ENCODE assay signal across 1 cellular context in the genomic region with DNA sequence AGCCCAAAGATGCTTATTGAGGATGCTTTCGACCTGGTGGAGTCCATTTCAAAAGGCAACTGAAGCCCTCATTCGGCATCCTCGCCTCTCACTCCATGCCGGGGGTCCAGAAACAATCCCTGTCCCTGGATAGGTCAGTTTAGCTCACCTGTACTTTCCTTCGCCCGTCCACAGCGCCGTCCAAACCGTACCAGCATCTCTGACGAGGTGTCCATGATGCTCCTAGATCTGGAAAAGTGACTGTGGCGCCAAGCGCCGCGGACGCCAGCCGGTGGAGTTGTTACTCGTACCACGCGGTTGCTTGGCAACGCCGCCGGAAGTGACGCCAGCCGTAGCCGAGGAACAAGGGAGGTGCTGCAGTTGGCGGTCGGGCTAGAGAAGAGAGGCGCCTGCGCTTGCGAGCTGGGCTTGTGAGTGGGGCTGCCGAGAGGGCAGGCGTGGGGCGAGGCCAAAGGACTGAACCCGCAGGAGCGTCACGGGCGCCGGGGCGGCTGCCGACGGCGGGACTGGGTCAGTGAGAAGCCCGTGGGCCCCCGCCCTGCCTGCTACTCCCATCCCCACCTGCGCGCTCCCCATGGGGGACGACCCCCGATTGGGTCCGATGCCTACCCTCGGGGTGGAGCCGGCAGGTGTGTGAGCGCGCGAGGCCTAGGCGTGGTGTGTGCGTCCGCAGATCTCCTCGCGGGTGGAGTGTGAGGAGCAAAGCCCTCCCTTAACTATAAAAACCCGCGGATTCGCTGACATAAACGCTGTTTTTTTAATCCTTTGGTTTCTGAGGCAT.
TF ChIP-seq lines count a peak whose summit lies in the region.

A gene with protein sequence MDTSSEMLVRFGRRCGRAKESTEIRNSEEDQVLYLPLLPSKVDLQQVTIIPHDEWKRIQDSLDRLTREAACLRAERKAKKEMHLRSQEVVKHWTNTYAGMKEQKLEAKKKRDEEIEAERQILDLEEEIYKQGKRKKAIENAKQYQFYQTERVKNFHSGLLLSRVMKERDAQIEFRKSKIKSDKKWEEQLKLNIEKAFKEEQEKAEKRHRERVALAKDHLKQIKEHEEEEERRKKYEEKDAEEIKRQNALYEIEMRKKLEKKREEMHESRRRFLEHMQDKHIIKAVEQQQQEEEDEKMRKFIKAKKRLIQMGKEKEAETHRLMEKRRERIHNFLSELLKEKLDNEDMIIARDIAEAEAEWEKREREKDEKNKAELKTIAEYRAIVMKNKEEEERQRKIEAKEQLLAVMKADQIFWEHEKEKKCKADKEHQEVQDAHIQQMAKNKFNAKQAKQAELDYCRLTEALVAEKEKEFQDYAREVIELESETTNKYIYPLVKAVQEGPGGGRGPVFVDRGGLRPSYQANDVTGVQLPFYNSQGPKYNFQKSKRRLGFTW (minus strand): TSS at position 293 of the 781 bp plus-strand sequence. CDS start 78 bp downstream, at position 215.
A gene with protein sequence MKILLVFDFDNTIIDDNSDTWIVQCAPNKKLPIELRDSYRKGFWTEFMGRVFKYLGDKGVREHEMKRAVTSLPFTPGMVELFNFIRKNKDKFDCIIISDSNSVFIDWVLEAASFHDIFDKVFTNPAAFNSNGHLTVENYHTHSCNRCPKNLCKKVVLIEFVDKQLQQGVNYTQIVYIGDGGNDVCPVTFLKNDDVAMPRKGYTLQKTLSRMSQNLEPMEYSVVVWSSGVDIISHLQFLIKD (plus strand): TSS at position 357 of the 781 bp plus-strand sequence. CDS start 6,503 bp downstream, outside the sequence.

TF ChIP-seq in K562, 482 proteins besides CTCF, POLR2A, EP300 and RAD21 (continued from another document):
- TF ChIP-seq, protein P1, sequence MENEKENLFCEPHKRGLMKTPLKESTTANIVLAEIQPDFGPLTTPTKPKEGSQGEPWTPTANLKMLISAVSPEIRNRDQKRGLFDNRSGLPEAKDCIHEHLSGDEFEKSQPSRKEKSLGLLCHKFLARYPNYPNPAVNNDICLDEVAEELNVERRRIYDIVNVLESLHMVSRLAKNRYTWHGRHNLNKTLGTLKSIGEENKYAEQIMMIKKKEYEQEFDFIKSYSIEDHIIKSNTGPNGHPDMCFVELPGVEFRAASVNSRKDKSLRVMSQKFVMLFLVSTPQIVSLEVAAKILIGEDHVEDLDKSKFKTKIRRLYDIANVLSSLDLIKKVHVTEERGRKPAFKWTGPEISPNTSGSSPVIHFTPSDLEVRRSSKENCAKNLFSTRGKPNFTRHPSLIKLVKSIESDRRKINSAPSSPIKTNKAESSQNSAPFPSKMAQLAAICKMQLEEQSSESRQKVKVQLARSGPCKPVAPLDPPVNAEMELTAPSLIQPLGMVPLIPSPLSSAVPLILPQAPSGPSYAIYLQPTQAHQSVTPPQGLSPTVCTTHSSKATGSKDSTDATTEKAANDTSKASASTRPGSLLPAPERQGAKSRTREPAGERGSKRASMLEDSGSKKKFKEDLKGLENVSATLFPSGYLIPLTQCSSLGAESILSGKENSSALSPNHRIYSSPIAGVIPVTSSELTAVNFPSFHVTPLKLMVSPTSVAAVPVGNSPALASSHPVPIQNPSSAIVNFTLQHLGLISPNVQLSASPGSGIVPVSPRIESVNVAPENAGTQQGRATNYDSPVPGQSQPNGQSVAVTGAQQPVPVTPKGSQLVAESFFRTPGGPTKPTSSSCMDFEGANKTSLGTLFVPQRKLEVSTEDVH (IDR thresholded peaks at IDR 0.05; ENCODE audit: low read depth, partially characterized antibody), result peak; percentile 18
- TF ChIP-seq E2F3 (CRISPR knock-in tag; IDR thresholded peaks at IDR 0.05) (peak; percentile 57; the same call in 1 of the 2 replicates), HNRNPLL (IDR thresholded peaks at IDR 0.05; ENCODE audit: low read depth, low read length, poor library complexity, severe bottlenecking) (peak; percentile 86), LARP7 (IDR thresholded peaks at IDR 0.05) (peak; percentile 70; the same call in 1 of the 2 replicates), ZKSCAN8 (CRISPR knock-in tag; IDR thresholded peaks at IDR 0.05) (no peak), TAF7 (tag; IDR thresholded peaks at IDR 0.05) (0 out of 2 replicates have a peak, but pooled peaks have one; percentile 46), CTBP1 (IDR thresholded peaks at IDR 0.05; ENCODE audit: borderline replicate concordance) (peak; percentile 93), TAL1 (IDR thresholded peaks at IDR 0.05) (peak; percentile 19; the same call in 1 of the 2 replicates), SP1 (CRISPR knock-in tag; IDR thresholded peaks at IDR 0.05) (peak; percentile 53; the same call in 1 of the 2 replicates), RB1 (IDR thresholded peaks at IDR 0.05; ENCODE audit: low read depth) (peak; percentile 83), FUS (optimal IDR thresholded peaks at IDR 0.05; ENCODE audit: low read depth, low read length) (peak; percentile 77), SMARCC2 (IDR thresholded peaks at IDR 0.05; ENCODE audit: low read depth) (peak; percentile 44; the same call in 1 of the 2 replicates), CREB1 (IDR thresholded peaks at IDR 0.05) (peak; percentile 89), CREB1 (CRISPR knock-in tag; IDR thresholded peaks at IDR 0.05) (peak; percentile 95), NELFE (IDR thresholded peaks at IDR 0.05; ENCODE audit: insufficient read depth, insufficient read length) (peak; percentile 26)
- TF ChIP-seq, protein P2, sequence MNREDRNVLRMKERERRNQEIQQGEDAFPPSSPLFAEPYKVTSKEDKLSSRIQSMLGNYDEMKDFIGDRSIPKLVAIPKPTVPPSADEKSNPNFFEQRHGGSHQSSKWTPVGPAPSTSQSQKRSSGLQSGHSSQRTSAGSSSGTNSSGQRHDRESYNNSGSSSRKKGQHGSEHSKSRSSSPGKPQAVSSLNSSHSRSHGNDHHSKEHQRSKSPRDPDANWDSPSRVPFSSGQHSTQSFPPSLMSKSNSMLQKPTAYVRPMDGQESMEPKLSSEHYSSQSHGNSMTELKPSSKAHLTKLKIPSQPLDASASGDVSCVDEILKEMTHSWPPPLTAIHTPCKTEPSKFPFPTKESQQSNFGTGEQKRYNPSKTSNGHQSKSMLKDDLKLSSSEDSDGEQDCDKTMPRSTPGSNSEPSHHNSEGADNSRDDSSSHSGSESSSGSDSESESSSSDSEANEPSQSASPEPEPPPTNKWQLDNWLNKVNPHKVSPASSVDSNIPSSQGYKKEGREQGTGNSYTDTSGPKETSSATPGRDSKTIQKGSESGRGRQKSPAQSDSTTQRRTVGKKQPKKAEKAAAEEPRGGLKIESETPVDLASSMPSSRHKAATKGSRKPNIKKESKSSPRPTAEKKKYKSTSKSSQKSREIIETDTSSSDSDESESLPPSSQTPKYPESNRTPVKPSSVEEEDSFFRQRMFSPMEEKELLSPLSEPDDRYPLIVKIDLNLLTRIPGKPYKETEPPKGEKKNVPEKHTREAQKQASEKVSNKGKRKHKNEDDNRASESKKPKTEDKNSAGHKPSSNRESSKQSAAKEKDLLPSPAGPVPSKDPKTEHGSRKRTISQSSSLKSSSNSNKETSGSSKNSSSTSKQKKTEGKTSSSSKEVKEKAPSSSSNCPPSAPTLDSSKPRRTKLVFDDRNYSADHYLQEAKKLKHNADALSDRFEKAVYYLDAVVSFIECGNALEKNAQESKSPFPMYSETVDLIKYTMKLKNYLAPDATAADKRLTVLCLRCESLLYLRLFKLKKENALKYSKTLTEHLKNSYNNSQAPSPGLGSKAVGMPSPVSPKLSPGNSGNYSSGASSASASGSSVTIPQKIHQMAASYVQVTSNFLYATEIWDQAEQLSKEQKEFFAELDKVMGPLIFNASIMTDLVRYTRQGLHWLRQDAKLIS (CRISPR knock-in tag; IDR thresholded peaks at IDR 0.05), result peak; percentile 63; the same call in 1 of the 2 replicates
